In genomic region chr3:78992830-78993229, GRCh38 we compare ENCODE assay signal across 2 cellular contexts.
TF ChIP-seq lines count a peak whose summit lies in the region.

No MANE protein-coding gene starts in this region.

TF ChIP-seq in HepG2, 621 proteins besides CTCF, POLR2A, EP300 and RAD21:
- no peak for TF ChIP-seq TAF1 (CRISPR knock-in tag; IDR thresholded peaks at IDR 0.05)
- peak; percentile 91 for TF ChIP-seq CEBPB (IDR thresholded peaks at IDR 0.05; ENCODE audit: borderline replicate concordance, low read depth, low read length)
- TF ChIP-seq CEBPG (CRISPR knock-in tag; IDR thresholded peaks at IDR 0.05) = peak; percentile 82
TF ChIP-seq in HepG2: peak in this region for 2.

TF ChIP-seq in H1, 55 proteins besides CTCF, POLR2A, EP300 and RAD21 (continued from another document):
- TF ChIP-seq TAF7 (optimal IDR thresholded peaks at IDR 0.05; ENCODE audit: borderline replicate concordance, low read depth, low read length) = no peak
- no peak for TF ChIP-seq EZH2 (IDR thresholded peaks at IDR 0.05; ENCODE audit: low read depth, low read length, severe bottlenecking)
- TF ChIP-seq CEBPB (IDR thresholded peaks at IDR 0.05; ENCODE audit: low read depth, low read length) = no peak
- no peak for TF ChIP-seq TCF12 (IDR thresholded peaks at IDR 0.05; ENCODE audit: low read depth, low read length)
- no peak for TF ChIP-seq CTBP2 (IDR thresholded peaks at IDR 0.05; ENCODE audit: borderline replicate concordance, insufficient read depth, insufficient read length, low read length)
- TF ChIP-seq ATF2 (IDR thresholded peaks at IDR 0.05; ENCODE audit: low read length) = no peak
- TF ChIP-seq BCL11A (IDR thresholded peaks at IDR 0.05; ENCODE audit: low read depth in 2 of 2, low read length in 2 of 2) = no peak
TF ChIP-seq in H1: peak in this region for 0.
